In the genomic region with DNA sequence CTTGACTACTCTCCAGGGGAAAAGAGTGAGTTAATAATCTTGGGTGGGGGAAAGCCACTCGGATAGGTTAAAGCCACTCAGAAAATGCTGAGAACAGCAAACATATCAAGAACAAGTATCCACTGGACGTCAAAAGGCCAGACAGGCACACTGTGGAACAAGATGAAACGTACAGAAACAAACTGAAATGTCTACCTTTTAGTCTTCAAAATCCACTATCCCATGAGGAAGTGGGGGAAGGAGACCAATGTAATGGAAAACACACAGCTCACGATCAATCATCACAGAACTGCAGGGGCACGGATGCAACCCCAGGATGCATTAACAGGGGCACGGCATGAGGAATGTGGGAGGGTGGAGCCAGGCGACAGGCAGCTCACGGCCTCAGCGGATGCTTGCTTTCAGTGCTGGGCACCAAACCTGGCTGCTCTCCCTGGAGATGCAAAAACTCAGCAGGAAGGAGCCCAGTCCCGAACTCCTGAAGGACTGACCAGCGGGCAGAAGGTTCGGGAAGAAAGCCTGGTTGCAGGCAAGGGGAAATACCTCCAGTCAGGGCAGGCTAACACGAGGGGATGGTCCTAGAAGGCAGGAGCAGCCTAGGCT, we compare ENCODE assay signal across 10 cellular contexts.
DNase-seq lines count a peak whose midpoint lies in the region; ATAC-seq, FAIRE-seq and TF ChIP-seq lines count a peak whose summit lies in the region.
"Had no signal": no experiment of that assay in that cellular context is flagged by ENCODE, and none has a peak within 500 bp of the region (broad histone marks: within the 10 kb centered on the region; RNA-seq: fewer than 3 reads in every experiment).

No MANE protein-coding gene starts in this region.

- H2BK5ac ChIP-seq in H1 (ENCODE audit: low read depth, low read length) (peak overlapping the region; percentile 82; the same call in 1 of the 2 replicates), mesendoderm (ENCODE audit: low read length) (no peak overlapping the region), mesenchymal stem cell (ENCODE audit: low read depth, low read length, poor library complexity, severe bottlenecking) (no peak overlapping the region)

- WGBS in H1 (ENCODE audit: extremely low coverage in 1 of 2, insufficient coverage in 1 of 2, insufficient read length in 1 of 2, insufficient replicate concordance in 2 of 2, low coverage in 1 of 2, low lambda C conversion rate in 2 of 2, missing lambda C conversion rate in 1 of 2), 2 experiments = 53% methylated on average over 13 of the region's 13 CpGs; no CpG with 5 or more reads in 1 of the 2 experiments
- WGBS in mesendoderm (ENCODE audit: extremely low coverage, insufficient coverage, low lambda C conversion rate) = no CpG with 5 or more reads among the region's 13 CpGs
- 79% methylated on average over 13 of the region's 13 CpGs for WGBS in mesenchymal stem cell
- whole genome bisulfite sequencing in esophagus squamous epithelium, 2 donors = 76 to 81% methylated on average over 12 to 13 of the region's 13 CpGs

- peak overlapping the region; percentile 87; the same call in 1 of the 2 replicates for H3K27ac Mint-ChIP-seq in GM23338

- H4K8ac ChIP-seq in H1 (ENCODE audit: extremely low read depth, insufficient read depth, low read length) = no peak overlapping the region
- H4K8ac ChIP-seq in mesendoderm (ENCODE audit: low read depth, low read length) = no peak overlapping the region
- no peak overlapping the region for H4K8ac ChIP-seq in mesenchymal stem cell (ENCODE audit: low read length)

- peak overlapping the region; percentile 79 for H3K4ac ChIP-seq in H1 (replicated peaks; ENCODE audit: insufficient read length, low read depth, low read length)
- no peak overlapping the region for H3K4ac ChIP-seq in mesendoderm (ENCODE audit: low read depth, low read length)
- H3K4ac ChIP-seq in mesenchymal stem cell (ENCODE audit: low read depth in 1 of 2, low read length in 2 of 2) = no peak overlapping the region

- H3K4me3 ChIP-seq in GM23338 (no peak overlapping the region), H1 (ENCODE audit: extremely low read depth in 1 of 4, insufficient read depth in 2 of 4, low read depth in 3 of 4, low read length in 4 of 4) (0 out of 8 replicates have a peak overlapping the region, but pooled peaks of 1 of the 4 experiments have one; percentile 11), mesendoderm (ENCODE audit: low read length) (no peak overlapping the region), tibial artery (no peak overlapping the region), mesenchymal stem cell (ENCODE audit: insufficient read depth in 1 of 2, low read depth in 1 of 2, low read length in 2 of 2) (no peak overlapping the region), esophagus squamous epithelium (no peak overlapping the region)

- TF ChIP-seq CTCF in GM23338 (conservative IDR thresholded peaks at IDR 0.05; ENCODE audit: low read depth in 2 of 2) (no peak), H1 (IDR thresholded peaks at IDR 0.05; ENCODE audit: control extremely low read depth in 1 of 3, insufficient read depth in 1 of 3, low read depth in 1 of 3, low read length in 3 of 3) (no peak), tibial artery (IDR thresholded peaks at IDR 0.05) (no peak), esophagus squamous epithelium (IDR thresholded peaks at IDR 0.05) (no peak)

- H2BK15ac ChIP-seq in H1 (ENCODE audit: low read length) = peak overlapping the region; percentile 36; the same call in 1 of the 2 replicates
- H2BK15ac ChIP-seq in mesendoderm (replicated peaks; ENCODE audit: low read depth) = no peak overlapping the region
- H2BK15ac ChIP-seq in mesenchymal stem cell (ENCODE audit: low read depth, poor library complexity, severe bottlenecking) = no peak overlapping the region

- no peak overlapping the region for H3K4me2 ChIP-seq in GM23338
- H3K4me2 ChIP-seq in H1 (ENCODE audit: insufficient read depth in 1 of 2, low read depth in 2 of 2, low read length in 2 of 2) = 0 out of 4 replicates have a peak overlapping the region, but pooled peaks of 1 of the 2 experiments have one; percentile 4
- H3K4me2 ChIP-seq in mesendoderm (ENCODE audit: low read length) = no peak overlapping the region
- H3K4me2 ChIP-seq in mesenchymal stem cell (ENCODE audit: low read length, poor library complexity, severe bottlenecking) = no peak overlapping the region

- H3K23me2 ChIP-seq in H1 (ENCODE audit: low read depth, low read length) = peaks cover 1% of the 10 kb centered on the region; the same call in 1 of the 2 replicates

- H3K27me3 Mint-ChIP-seq in GM23338 (ENCODE audit: insufficient read depth, low read depth, poor library complexity) = peaks cover 11% of the 10 kb centered on the region

- H3K27me3 ChIP-seq in GM23338 (ENCODE audit: insufficient read depth) (no peaks in the 10 kb centered on the region), H1 (replicated peaks in 1 of 4; ENCODE audit: control insufficient read depth in 3 of 4, extremely low read depth in 1 of 4, insufficient read depth in 3 of 4, low read length in 3 of 4) (0 out of 7 replicates have a peak, but pooled peaks cover 0 to 2% (median 0%) of the 10 kb centered on the region in 4 experiments), mesendoderm (ENCODE audit: insufficient read depth, low read length, poor library complexity) (no peaks in the 10 kb centered on the region), tibial artery (no peaks in the 10 kb centered on the region), mesenchymal stem cell (ENCODE audit: control insufficient read depth in 1 of 2, insufficient read depth in 1 of 2, low read length in 2 of 2) (no peaks in the 10 kb centered on the region), esophagus squamous epithelium (no peaks in the 10 kb centered on the region)

- no peak overlapping the region for H2BK120ac ChIP-seq in H1 (replicated peaks; ENCODE audit: low read depth, low read length)
- no peak overlapping the region for H2BK120ac ChIP-seq in mesendoderm (ENCODE audit: low read depth, low read length)
- no peak overlapping the region for H2BK120ac ChIP-seq in mesenchymal stem cell (ENCODE audit: low read depth, low read length)

- POLR2A ChIA-PET in H1 (lab: Charles Lee; ENCODE audit: partially characterized antibody) = interaction anchor here (0.8 to 1.0 kb wide), 2 partner anchors 39 to 66 kb away, joined by 3 to 4 read pairs; no protein-coding TSS in a partner anchor

- H2BK20ac ChIP-seq in H1 (ENCODE audit: low read length) = peak overlapping the region; percentile 75; the same call in 1 of the 2 replicates

- H2AFZ ChIP-seq in GM23338 (no peak overlapping the region), H1 (ENCODE audit: low read length) (no peak overlapping the region), mesenchymal stem cell (ENCODE audit: low read depth, low read length) (no peak overlapping the region)

- H4K5ac ChIP-seq in H1 (ENCODE audit: insufficient read length, low read depth, low read length) (no peak overlapping the region), mesendoderm (ENCODE audit: low read length) (no peak overlapping the region)

- peaks cover 42% of the 10 kb centered on the region for H3K4me1 Mint-ChIP-seq in GM23338

- CTCF ChIA-PET in H1 (lab: Charles Lee; ENCODE audit: partially characterized antibody) = interaction anchor here (0.6 to 2.6 kb wide), 14 partner anchors 9 to 372 kb away, joined by 3 to 7 read pairs (median 4); no protein-coding TSS in a partner anchor

- H4K91ac ChIP-seq in H1 (replicated peaks; ENCODE audit: insufficient read length, low read length) (peak overlapping the region; percentile 85), mesenchymal stem cell (ENCODE audit: low read length) (no peak overlapping the region)

- no peak for TF ChIP-seq RAD21 in H1 (IDR thresholded peaks at IDR 0.05 in 1 of 2, conservative IDR thresholded peaks at IDR 0.05 in 1 of 2; ENCODE audit: low read depth in 2 of 2, low read length in 2 of 2)

- H3K56ac ChIP-seq in H1 (replicated peaks; ENCODE audit: insufficient read length, low read depth, low read length) (no peak overlapping the region), mesendoderm (ENCODE audit: low read length) (peak overlapping the region; percentile 34)

- H3F3A ChIP-seq in GM23338 (replicated peaks; ENCODE audit: low read depth) = peaks cover 4% of the 10 kb centered on the region; the same call in 1 of the 2 replicates

- peak; percentile 79 for ATAC-seq in GM23338

- H2AK5ac ChIP-seq in H1 (ENCODE audit: low read depth, low read length) (no peak overlapping the region), mesendoderm (ENCODE audit: low read length) (no peak overlapping the region), mesenchymal stem cell (ENCODE audit: low read length, severe bottlenecking) (no peak overlapping the region)

- peak overlapping the region; percentile 84; the same call in 1 of the 2 replicates for H2BK12ac ChIP-seq in H1 (ENCODE audit: low read depth, low read length)
- no peak overlapping the region for H2BK12ac ChIP-seq in mesenchymal stem cell (ENCODE audit: low read length in 2 of 2)

- TF ChIP-seq POLR2A in H1 (IDR thresholded peaks at IDR 0.05; ENCODE audit: control extremely low read depth in 1 of 2, low read depth in 2 of 2, low read length in 2 of 2) (no peak), esophagus squamous epithelium (IDR thresholded peaks at IDR 0.05) (no peak)

- H3K9me2 ChIP-seq in GM23338 (ENCODE audit: insufficient read depth) = no peaks in the 10 kb centered on the region

- H3K4me3 Mint-ChIP-seq in GM23338 = no peak overlapping the region; the same call in 2 of the 3 replicates

- H3K9me3 ChIP-seq in H1 (ENCODE audit: insufficient read depth in 2 of 2, low read depth in 1 of 2, low read length in 1 of 2) (no peaks in the 10 kb centered on the region), tibial artery (no peaks in the 10 kb centered on the region), mesenchymal stem cell (ENCODE audit: control insufficient read depth, low read length) (no peaks in the 10 kb centered on the region), esophagus squamous epithelium (no peaks in the 10 kb centered on the region)

- intact Hi-C loops in tibial artery (cut with DNase I; ENCODE audit: low total_unique reads) = loop anchor here (10.0 kb wide), 2 partner anchors 238 to 358 kb away; no protein-coding TSS in a partner anchor
- intact Hi-C loops in esophagus squamous epithelium (cut with DNase I) = no loop called here

- no peaks in the 10 kb centered on the region for H3K9me3 Mint-ChIP-seq in GM23338

- peaks cover 23% of the 10 kb centered on the region for H3K4me1 ChIP-seq in GM23338 (ENCODE audit: insufficient read depth)
- H3K4me1 ChIP-seq in H1 (replicated peaks in 1 of 4; ENCODE audit: control insufficient read depth in 3 of 4, insufficient read depth in 4 of 4, low read length in 3 of 4) = peaks cover 11 to 21% (median 15%) of the 10 kb centered on the region in 4 experiments
- H3K4me1 ChIP-seq in mesendoderm (ENCODE audit: control insufficient read depth, low read depth, low read length) = peaks cover 5% of the 10 kb centered on the region
- peaks cover 0 to 23% (median 17%) of the 10 kb centered on the region in 4 donors for H3K4me1 ChIP-seq in tibial artery
- H3K4me1 ChIP-seq in mesenchymal stem cell (ENCODE audit: control insufficient read depth, insufficient read depth, low read depth, low read length) = peaks cover 7% of the 10 kb centered on the region
- peaks cover 0 to 51% (median 6%) of the 10 kb centered on the region in 3 donors for H3K4me1 ChIP-seq in esophagus squamous epithelium

- H3K9ac ChIP-seq in H1 (replicated peaks in 1 of 4; ENCODE audit: extremely low read depth in 1 of 4, low read depth in 3 of 4, low read length in 3 of 4) = no peak overlapping the region
- H3K9ac ChIP-seq in mesendoderm (ENCODE audit: low read length) = no peak overlapping the region
- H3K9ac ChIP-seq in mesenchymal stem cell (ENCODE audit: low read length) = no peak overlapping the region

- no peaks in the 10 kb centered on the region for H3K79me2 ChIP-seq in GM23338 (replicated peaks; ENCODE audit: insufficient read depth)
- H3K79me2 ChIP-seq in H1 (ENCODE audit: control insufficient read depth in 1 of 2, insufficient read depth in 2 of 2, low read length in 2 of 2) = no peaks in the 10 kb centered on the region
- H3K79me2 ChIP-seq in mesendoderm (ENCODE audit: control insufficient read depth, insufficient read depth, low read length) = no peaks in the 10 kb centered on the region

- no peaks in the 10 kb centered on the region for H3K79me1 ChIP-seq in H1 (ENCODE audit: low read depth, low read length)
- no peaks in the 10 kb centered on the region for H3K79me1 ChIP-seq in mesendoderm (ENCODE audit: low read length)
- H3K79me1 ChIP-seq in mesenchymal stem cell (replicated peaks; ENCODE audit: low read length, poor library complexity, severe bottlenecking) = peaks cover 41% of the 10 kb centered on the region

- no peaks in the 10 kb centered on the region; the same call in 2 of the 3 replicates for H3K36me3 Mint-ChIP-seq in GM23338 (ENCODE audit: low read depth)

- TF ChIP-seq EP300 in H1 (IDR thresholded peaks at IDR 0.05; ENCODE audit: borderline replicate concordance in 1 of 2, low read depth in 2 of 2, low read length in 2 of 2) = no peak

- no peak overlapping the region for H3K27ac ChIP-seq in GM23338 (ENCODE audit: low read depth)
- no peak overlapping the region for H3K27ac ChIP-seq in H1 (ENCODE audit: low read depth, low read length)
- H3K27ac ChIP-seq in mesendoderm (ENCODE audit: low read depth, low read length) = no peak overlapping the region
- peak overlapping the region; percentile 8 to 61 for H3K27ac ChIP-seq in tibial artery
- H3K27ac ChIP-seq in mesenchymal stem cell (ENCODE audit: low read length, poor library complexity, severe bottlenecking) = no peak overlapping the region
- H3K27ac ChIP-seq in esophagus squamous epithelium = peak overlapping the region in 2 of 4 donors; percentile 9 to 39

- no peaks in the 10 kb centered on the region for H4K20me1 ChIP-seq in GM23338 (replicated peaks; ENCODE audit: insufficient read depth)
- no peaks in the 10 kb centered on the region for H4K20me1 ChIP-seq in H1 (replicated peaks in 1 of 2; ENCODE audit: control insufficient read depth in 1 of 2, insufficient read depth in 2 of 2, low read length in 2 of 2)

- no peak overlapping the region for H3K23ac ChIP-seq in H1 (ENCODE audit: insufficient read length)
- H3K23ac ChIP-seq in mesendoderm (ENCODE audit: low read length) = no peak overlapping the region
- no peak overlapping the region for H3K23ac ChIP-seq in mesenchymal stem cell (ENCODE audit: low read length in 2 of 2)

- peak; percentile 81 for FAIRE-seq in H1 (lab: Jason Lieb, UNC)
- FAIRE-seq: H54 had no signal

- H3K36me3 ChIP-seq in GM23338 (ENCODE audit: insufficient read depth) (no peaks in the 10 kb centered on the region), H1 (ENCODE audit: control insufficient read depth in 2 of 4, insufficient read depth in 4 of 4, low read length in 3 of 4) (no peaks in the 10 kb centered on the region), mesendoderm (ENCODE audit: control insufficient read depth, insufficient read depth, low read length) (no peaks in the 10 kb centered on the region), tibial artery (peaks cover 0 to 18% (median 6%) of the 10 kb centered on the region in 3 donors), mesenchymal stem cell (ENCODE audit: control insufficient read depth in 1 of 2, insufficient read depth in 2 of 2, low read depth in 1 of 2, low read length in 2 of 2) (peaks cover 14 to 40% of the 10 kb centered on the region in 2 experiments), esophagus squamous epithelium (peaks cover 0 to 8% (median 0%) of the 10 kb centered on the region in 3 donors)

- peak; percentile 54 for DNase-seq in GM23338 (ENCODE audit: low spot score)
- DNase-seq in H1 (ENCODE audit: low read depth in 1 of 2, low spot score in 2 of 2) = no peak
- peak; percentile 32 for DNase-seq in mesendoderm
- DNase-seq in tibial artery = no peak
- DNase-seq in NCI-H1092 treated with DMSO at 0.1 percent for 48 hours (lab: John Stamatoyannopoulos, UW) = no peak
- no peak for DNase-seq in mesenchymal stem cell
- no peak for DNase-seq in esophagus squamous epithelium (lab: John Stamatoyannopoulos, UW)
- DNase-seq: DMS 273 treated with DMSO at 0.1 percent for 48 hours, NCI-H1048 had no signal

- H3K14ac ChIP-seq in H1 (ENCODE audit: insufficient read length) = no peak overlapping the region
- no peak overlapping the region for H3K14ac ChIP-seq in mesenchymal stem cell (ENCODE audit: low read length in 2 of 2)

- H3K18ac ChIP-seq in H1 (ENCODE audit: extremely low read depth, low read length) (0 out of 2 replicates have a peak overlapping the region, but pooled peaks have one; percentile 55), mesendoderm (ENCODE audit: low read length) (no peak overlapping the region), mesenchymal stem cell (ENCODE audit: low read depth in 1 of 2, low read length in 2 of 2) (no peak overlapping the region)

Comparison
In these comparisons a context has a peak if more than half of its experiments do, and no peak if none do; other contexts are left out.
1. DNase-seq: peak in GM23338 (single experiment) and mesendoderm (single experiment); none in H1 (0 of 2), tibial artery (0 of 2), NCI-H1092 treated with DMSO at 0.1 percent for 48 hours (single experiment), mesenchymal stem cell (single experiment) and esophagus squamous epithelium (single experiment).
2. H3K27ac ChIP-seq: peak in tibial artery (2 of 2); none in GM23338 (single experiment), H1 (single experiment), mesendoderm (single experiment) and mesenchymal stem cell (single experiment).